ENCODE assay signal across 1 cellular context in the genomic region with DNA sequence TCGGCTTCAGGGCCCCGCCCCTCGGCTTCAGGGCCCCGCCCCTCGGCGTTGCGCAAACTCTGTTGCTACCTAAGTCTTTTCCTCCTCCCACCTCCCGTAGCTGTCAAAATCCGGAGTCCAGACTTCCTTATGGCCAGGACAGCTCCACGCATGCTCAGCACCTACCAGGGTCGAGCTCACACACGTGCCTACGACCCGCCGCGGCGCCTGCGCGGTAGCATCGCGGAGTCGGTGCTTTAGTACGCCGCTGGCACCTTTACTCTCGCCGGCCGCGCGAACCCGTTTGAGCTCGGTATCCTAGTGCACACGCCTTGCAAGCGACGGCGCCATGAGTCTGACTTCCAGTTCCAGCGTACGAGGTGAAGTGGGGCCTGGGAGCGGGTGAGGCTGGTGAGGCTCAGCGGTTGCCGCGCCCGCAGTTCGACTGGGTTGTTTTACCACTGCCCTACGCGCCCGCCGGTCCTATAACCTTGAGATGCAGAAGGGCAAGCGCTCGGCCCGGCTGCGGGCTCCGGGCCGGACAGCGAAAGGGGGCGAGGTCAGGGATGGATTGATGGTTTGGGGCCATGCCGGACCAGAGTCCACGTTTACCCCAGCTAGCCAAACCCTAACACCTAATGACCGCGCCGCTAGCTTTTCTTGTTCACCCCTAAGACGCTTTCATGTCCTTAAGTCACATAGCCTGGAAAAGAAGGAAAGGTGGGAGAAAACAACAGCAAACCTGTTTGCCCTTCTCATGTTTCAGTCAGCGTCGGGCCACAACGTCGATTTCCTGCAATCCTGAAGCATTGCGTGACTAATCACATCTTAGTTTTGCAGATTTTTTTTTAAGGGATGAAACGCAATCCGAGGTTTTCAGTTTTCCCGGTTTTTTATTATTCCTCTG.
A peak's percentile ranks its signal among the peaks of the same experiment; 100 is the strongest.
TF ChIP-seq lines count a peak whose summit lies in the region.

A gene (plus strand): TSS at position 217 of the 886 bp plus-strand sequence. CDS start 112 bp downstream, at position 329.

TF ChIP-seq in HepG2, 621 proteins besides CTCF, POLR2A, EP300 and RAD21 (continued from another document and continues in another):
- TF ChIP-seq, protein P1, sequence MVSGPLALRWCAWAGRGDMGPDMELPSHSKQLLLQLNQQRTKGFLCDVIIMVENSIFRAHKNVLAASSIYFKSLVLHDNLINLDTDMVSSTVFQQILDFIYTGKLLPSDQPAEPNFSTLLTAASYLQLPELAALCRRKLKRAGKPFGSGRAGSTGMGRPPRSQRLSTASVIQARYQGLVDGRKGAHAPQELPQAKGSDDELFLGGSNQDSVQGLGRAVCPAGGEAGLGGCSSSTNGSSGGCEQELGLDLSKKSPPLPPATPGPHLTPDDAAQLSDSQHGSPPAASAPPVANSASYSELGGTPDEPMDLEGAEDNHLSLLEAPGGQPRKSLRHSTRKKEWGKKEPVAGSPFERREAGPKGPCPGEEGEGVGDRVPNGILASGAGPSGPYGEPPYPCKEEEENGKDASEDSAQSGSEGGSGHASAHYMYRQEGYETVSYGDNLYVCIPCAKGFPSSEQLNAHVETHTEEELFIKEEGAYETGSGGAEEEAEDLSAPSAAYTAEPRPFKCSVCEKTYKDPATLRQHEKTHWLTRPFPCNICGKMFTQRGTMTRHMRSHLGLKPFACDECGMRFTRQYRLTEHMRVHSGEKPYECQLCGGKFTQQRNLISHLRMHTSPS (CRISPR knock-in tag; IDR thresholded peaks at IDR 0.05; ENCODE audit: low read depth) = peak; percentile 76; the same call in 1 of the 2 replicates
- TF ChIP-seq, protein P2, sequence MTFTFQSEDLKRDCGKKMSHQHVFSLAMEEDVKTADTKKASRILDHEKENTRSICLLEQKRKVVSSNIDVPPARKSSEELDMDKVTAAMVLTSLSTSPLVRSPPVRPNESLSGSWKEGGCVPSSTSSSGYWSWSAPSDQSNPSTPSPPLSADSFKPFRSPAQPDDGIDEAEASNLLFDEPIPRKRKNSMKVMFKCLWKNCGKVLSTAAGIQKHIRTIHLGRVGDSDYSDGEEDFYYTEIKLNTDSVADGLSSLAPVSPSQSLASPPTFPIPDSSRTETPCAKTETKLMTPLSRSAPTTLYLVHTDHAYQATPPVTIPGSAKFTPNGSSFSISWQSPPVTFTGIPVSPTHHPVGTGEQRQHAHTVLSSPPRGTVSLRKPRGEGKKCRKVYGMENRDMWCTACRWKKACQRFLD (CRISPR knock-in tag; IDR thresholded peaks at IDR 0.05; ENCODE audit: borderline replicate concordance) = peak; percentile 98
- TF ChIP-seq SRSF9 (IDR thresholded peaks at IDR 0.05; ENCODE audit: borderline replicate concordance, insufficient read depth, low read depth, low read length, poor library complexity, severe bottlenecking) (no peak), ZNF256 (CRISPR knock-in tag; conservative IDR thresholded peaks at IDR 0.05) (peak; percentile 96), ZNF879 (CRISPR knock-in tag; IDR thresholded peaks at IDR 0.05) (peak; percentile 93; the same call in 1 of the 2 replicates), ZNF367 (CRISPR knock-in tag; IDR thresholded peaks at IDR 0.05; ENCODE audit: borderline replicate concordance) (peak; percentile 68; the same call in 1 of the 2 replicates), ZNF124 (CRISPR knock-in tag; IDR thresholded peaks at IDR 0.05) (peak; percentile 94), EZH2 (conservative IDR thresholded peaks at IDR 0.05; ENCODE audit: low read depth, low read length) (no peak), PAX8 (CRISPR knock-in tag; IDR thresholded peaks at IDR 0.05; ENCODE audit: borderline replicate concordance) (peak; percentile 33; the same call in 1 of the 2 replicates), MTF1 (CRISPR knock-in tag; IDR thresholded peaks at IDR 0.05) (peak; percentile 87), MED8 (CRISPR knock-in tag; IDR thresholded peaks at IDR 0.05; ENCODE audit: insufficient replicate concordance) (peak; percentile 59), ZNF619 (CRISPR knock-in tag; IDR thresholded peaks at IDR 0.05) (0 out of 2 replicates have a peak, but pooled peaks have one; percentile 34), SATB2 (CRISPR knock-in tag; IDR thresholded peaks at IDR 0.05) (peak; percentile 94), EED (CRISPR knock-in tag; IDR thresholded peaks at IDR 0.05) (peak; percentile 94), GFI1 (CRISPR knock-in tag; IDR thresholded peaks at IDR 0.05; ENCODE audit: borderline replicate concordance) (peak; percentile 20; the same call in 1 of the 2 replicates), ZNF891 (CRISPR knock-in tag; IDR thresholded peaks at IDR 0.05) (peak; percentile 99), MLLT10 (CRISPR knock-in tag; IDR thresholded peaks at IDR 0.05) (no peak), ONECUT2 (CRISPR knock-in tag; IDR thresholded peaks at IDR 0.05) (no peak), ZNF557 (CRISPR knock-in tag; IDR thresholded peaks at IDR 0.05) (peak; percentile 92; the same call in 1 of the 2 replicates), NPAS2 (CRISPR knock-in tag; IDR thresholded peaks at IDR 0.05; ENCODE audit: borderline replicate concordance) (no peak), SP2 (CRISPR knock-in tag; IDR thresholded peaks at IDR 0.05) (0 out of 2 replicates have a peak, but pooled peaks have one; percentile 37), SMC3 (IDR thresholded peaks at IDR 0.05; ENCODE audit: low read length) (no peak), MXI1 (IDR thresholded peaks at IDR 0.05; ENCODE audit: borderline replicate concordance, low read depth, low read length) (peak; percentile 91; the same call in 2 of the 3 replicates), ZKSCAN5 (CRISPR knock-in tag; IDR thresholded peaks at IDR 0.05) (no peak), ZNF20 (CRISPR knock-in tag; IDR thresholded peaks at IDR 0.05) (peak; percentile 67; the same call in 1 of the 2 replicates)
- TF ChIP-seq, protein P3, sequence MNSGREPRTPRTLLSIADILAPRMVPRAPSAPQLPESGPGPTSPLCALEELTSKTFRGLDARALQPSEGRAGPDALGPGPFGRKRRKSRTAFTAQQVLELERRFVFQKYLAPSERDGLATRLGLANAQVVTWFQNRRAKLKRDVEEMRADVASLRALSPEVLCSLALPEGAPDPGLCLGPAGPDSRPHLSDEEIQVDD (CRISPR knock-in tag; IDR thresholded peaks at IDR 0.05; ENCODE audit: borderline replicate concordance) = peak; percentile 88; the same call in 1 of the 2 replicates
- TF ChIP-seq, protein P4, sequence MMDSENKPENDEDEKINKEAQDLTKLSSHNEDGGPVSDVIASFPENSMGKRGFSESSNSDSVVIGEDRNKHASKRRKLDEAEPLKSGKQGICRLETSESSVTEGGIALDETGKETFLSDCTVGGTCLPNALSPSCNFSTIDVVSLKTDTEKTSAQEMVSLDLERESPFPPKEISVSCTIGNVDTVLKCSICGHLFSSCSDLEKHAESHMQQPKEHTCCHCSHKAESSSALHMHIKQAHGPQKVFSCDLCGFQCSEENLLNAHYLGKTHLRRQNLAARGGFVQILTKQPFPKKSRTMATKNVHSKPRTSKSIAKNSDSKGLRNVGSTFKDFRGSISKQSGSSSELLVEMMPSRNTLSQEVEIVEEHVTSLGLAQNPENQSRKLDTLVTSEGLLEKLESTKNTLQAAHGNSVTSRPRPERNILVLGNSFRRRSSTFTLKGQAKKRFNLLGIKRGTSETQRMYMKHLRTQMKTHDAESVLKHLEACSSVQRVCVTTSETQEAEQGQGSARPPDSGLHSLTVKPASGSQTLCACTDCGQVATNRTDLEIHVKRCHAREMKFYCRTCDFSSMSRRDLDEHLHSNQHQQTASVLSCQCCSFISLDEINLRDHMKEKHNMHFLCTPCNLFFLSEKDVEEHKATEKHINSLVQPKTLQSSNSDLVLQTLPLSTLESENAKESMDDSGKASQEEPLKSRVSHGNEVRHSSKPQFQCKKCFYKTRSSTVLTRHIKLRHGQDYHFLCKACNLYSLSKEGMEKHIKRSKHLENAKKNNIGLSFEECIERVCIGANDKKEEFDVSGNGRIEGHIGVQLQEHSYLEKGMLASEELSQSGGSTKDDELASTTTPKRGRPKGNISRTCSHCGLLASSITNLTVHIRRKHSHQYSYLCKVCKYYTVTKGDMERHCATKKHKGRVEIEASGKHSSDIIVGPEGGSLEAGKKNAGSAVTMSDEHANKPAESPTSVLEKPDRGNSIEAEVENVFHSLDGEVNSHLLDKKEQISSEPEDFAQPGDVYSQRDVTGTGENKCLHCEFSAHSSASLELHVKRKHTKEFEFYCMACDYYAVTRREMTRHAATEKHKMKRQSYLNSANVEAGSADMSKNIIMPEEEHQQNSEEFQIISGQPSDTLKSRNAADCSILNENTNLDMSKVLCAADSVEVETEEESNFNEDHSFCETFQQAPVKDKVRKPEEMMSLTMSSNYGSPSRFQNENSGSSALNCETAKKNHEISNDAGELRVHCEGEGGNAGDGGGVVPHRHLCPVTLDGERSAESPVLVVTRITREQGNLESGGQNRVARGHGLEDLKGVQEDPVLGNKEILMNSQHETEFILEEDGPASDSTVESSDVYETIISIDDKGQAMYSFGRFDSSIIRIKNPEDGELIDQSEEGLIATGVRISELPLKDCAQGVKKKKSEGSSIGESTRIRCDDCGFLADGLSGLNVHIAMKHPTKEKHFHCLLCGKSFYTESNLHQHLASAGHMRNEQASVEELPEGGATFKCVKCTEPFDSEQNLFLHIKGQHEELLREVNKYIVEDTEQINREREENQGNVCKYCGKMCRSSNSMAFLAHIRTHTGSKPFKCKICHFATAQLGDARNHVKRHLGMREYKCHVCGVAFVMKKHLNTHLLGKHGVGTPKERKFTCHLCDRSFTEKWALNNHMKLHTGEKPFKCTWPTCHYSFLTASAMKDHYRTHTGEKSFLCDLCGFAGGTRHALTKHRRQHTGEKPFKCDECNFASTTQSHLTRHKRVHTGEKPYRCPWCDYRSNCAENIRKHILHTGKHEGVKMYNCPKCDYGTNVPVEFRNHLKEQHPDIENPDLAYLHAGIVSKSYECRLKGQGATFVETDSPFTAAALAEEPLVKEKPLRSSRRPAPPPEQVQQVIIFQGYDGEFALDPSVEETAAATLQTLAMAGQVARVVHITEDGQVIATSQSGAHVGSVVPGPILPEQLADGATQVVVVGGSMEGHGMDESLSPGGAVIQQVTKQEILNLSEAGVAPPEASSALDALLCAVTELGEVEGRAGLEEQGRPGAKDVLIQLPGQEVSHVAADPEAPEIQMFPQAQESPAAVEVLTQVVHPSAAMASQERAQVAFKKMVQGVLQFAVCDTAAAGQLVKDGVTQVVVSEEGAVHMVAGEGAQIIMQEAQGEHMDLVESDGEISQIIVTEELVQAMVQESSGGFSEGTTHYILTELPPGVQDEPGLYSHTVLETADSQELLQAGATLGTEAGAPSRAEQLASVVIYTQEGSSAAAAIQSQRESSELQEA (CRISPR knock-in tag; IDR thresholded peaks at IDR 0.05; ENCODE audit: not compliant biosample characterization) = peak; percentile 97
- TF ChIP-seq, protein P5, sequence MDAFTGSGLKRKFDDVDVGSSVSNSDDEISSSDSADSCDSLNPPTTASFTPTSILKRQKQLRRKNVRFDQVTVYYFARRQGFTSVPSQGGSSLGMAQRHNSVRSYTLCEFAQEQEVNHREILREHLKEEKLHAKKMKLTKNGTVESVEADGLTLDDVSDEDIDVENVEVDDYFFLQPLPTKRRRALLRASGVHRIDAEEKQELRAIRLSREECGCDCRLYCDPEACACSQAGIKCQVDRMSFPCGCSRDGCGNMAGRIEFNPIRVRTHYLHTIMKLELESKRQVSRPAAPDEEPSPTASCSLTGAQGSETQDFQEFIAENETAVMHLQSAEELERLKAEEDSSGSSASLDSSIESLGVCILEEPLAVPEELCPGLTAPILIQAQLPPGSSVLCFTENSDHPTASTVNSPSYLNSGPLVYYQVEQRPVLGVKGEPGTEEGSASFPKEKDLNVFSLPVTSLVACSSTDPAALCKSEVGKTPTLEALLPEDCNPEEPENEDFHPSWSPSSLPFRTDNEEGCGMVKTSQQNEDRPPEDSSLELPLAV (CRISPR knock-in tag; conservative IDR thresholded peaks at IDR 0.05; ENCODE audit: low read depth) = no peak; the same call in 1 of the 2 replicates
- TF ChIP-seq, protein P6, sequence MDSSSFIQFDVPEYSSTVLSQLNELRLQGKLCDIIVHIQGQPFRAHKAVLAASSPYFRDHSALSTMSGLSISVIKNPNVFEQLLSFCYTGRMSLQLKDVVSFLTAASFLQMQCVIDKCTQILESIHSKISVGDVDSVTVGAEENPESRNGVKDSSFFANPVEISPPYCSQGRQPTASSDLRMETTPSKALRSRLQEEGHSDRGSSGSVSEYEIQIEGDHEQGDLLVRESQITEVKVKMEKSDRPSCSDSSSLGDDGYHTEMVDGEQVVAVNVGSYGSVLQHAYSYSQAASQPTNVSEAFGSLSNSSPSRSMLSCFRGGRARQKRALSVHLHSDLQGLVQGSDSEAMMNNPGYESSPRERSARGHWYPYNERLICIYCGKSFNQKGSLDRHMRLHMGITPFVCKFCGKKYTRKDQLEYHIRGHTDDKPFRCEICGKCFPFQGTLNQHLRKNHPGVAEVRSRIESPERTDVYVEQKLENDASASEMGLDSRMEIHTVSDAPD (CRISPR knock-in tag; IDR thresholded peaks at IDR 0.05) = peak; percentile 94
- TF ChIP-seq, protein P7, sequence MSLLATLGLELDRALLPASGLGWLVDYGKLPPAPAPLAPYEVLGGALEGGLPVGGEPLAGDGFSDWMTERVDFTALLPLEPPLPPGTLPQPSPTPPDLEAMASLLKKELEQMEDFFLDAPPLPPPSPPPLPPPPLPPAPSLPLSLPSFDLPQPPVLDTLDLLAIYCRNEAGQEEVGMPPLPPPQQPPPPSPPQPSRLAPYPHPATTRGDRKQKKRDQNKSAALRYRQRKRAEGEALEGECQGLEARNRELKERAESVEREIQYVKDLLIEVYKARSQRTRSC (CRISPR knock-in tag; IDR thresholded peaks at IDR 0.05; ENCODE audit: low read depth) = no peak
- TF ChIP-seq, protein P8, sequence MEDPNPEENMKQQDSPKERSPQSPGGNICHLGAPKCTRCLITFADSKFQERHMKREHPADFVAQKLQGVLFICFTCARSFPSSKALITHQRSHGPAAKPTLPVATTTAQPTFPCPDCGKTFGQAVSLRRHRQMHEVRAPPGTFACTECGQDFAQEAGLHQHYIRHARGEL (CRISPR knock-in tag; IDR thresholded peaks at IDR 0.05) = no peak; the same call in 1 of the 2 replicates
- TF ChIP-seq, protein P9, sequence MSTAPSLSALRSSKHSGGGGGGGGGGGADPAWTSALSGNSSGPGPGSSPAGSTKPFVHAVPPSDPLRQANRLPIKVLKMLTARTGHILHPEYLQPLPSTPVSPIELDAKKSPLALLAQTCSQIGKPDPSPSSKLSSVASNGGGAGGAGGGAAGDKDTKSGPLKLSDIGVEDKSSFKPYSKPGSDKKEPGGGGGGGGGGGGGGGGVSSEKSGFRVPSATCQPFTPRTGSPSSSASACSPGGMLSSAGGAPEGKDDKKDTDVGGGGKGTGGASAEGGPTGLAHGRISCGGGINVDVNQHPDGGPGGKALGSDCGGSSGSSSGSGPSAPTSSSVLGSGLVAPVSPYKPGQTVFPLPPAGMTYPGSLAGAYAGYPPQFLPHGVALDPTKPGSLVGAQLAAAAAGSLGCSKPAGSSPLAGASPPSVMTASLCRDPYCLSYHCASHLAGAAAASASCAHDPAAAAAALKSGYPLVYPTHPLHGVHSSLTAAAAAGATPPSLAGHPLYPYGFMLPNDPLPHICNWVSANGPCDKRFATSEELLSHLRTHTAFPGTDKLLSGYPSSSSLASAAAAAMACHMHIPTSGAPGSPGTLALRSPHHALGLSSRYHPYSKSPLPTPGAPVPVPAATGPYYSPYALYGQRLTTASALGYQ (CRISPR knock-in tag; IDR thresholded peaks at IDR 0.05) = peak; percentile 72
- TF ChIP-seq, protein P10, sequence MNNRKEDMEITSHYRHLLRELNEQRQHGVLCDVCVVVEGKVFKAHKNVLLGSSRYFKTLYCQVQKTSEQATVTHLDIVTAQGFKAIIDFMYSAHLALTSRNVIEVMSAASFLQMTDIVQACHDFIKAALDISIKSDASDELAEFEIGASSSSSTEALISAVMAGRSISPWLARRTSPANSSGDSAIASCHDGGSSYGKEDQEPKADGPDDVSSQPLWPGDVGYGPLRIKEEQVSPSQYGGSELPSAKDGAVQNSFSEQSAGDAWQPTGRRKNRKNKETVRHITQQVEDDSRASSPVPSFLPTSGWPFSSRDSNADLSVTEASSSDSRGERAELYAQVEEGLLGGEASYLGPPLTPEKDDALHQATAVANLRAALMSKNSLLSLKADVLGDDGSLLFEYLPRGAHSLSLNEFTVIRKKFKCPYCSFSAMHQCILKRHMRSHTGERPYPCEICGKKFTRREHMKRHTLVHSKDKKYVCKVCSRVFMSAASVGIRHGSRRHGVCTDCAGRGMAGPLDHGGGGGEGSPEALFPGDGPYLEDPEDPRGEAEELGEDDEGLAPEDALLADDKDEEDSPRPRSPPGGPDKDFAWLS (CRISPR knock-in tag; IDR thresholded peaks at IDR 0.05; ENCODE audit: borderline replicate concordance) = no peak
